ENCODE assay signal across 13 cellular contexts in genomic region chr7:13628231-13629001, GRCh38.
DNase-seq lines count a peak whose midpoint lies in the region; TF ChIP-seq lines count a peak whose summit lies in the region.
"Had no signal": no experiment of that assay in that cellular context is flagged by ENCODE, and none has a peak within 500 bp of the region (broad histone marks: within the 10 kb centered on the region; RNA-seq: fewer than 3 reads in every experiment).

No MANE protein-coding gene starts in this region.

- H3K9me3 Mint-ChIP-seq in endothelial cell (ENCODE audit: unreplicated experiment) = no peaks in the 10 kb centered on the region

- no peak overlapping the region for H3K27ac Mint-ChIP-seq in endothelial cell (ENCODE audit: unreplicated experiment)

- no peaks in the 10 kb centered on the region for H3K79me1 ChIP-seq in trophoblast cell (ENCODE audit: low read length)

- no peak overlapping the region for H3K14ac ChIP-seq in trophoblast cell (ENCODE audit: low read length)

- no peak overlapping the region for H2BK12ac ChIP-seq in trophoblast cell (ENCODE audit: low read length)

- peaks cover 2% of the 10 kb centered on the region for H3K27me3 Mint-ChIP-seq in endothelial cell (ENCODE audit: unreplicated experiment)

- H2BK120ac ChIP-seq in trophoblast cell (ENCODE audit: insufficient read depth, low read length, poor library complexity) = no peak overlapping the region

- no peaks in the 10 kb centered on the region for H3K4me1 Mint-ChIP-seq in endothelial cell (ENCODE audit: unreplicated experiment)

- H4K12ac ChIP-seq in trophoblast cell (ENCODE audit: low read depth, low read length) = no peak overlapping the region

- no peak overlapping the region for H3K4me3 ChIP-seq in choroid plexus epithelial cell (ENCODE audit: low read depth, low read length)
- H3K4me3 ChIP-seq in trophoblast cell (ENCODE audit: low read depth, low read length) = no peak overlapping the region
- H3K4me3 ChIP-seq: GM12878, thoracic aorta had no signal

- H3K18ac ChIP-seq in trophoblast cell (ENCODE audit: low read length) = no peak overlapping the region

- no peak for TF ChIP-seq CTCF in choroid plexus epithelial cell (conservative IDR thresholded peaks at IDR 0.05; ENCODE audit: low read depth, low read length)
- no peak for TF ChIP-seq CTCF in endothelial cell (IDR thresholded peaks at IDR 0.05; ENCODE audit: unreplicated experiment)

- H4K8ac ChIP-seq in trophoblast cell (ENCODE audit: low read depth, low read length) = no peak overlapping the region

- no peak overlapping the region for H4K91ac ChIP-seq in trophoblast cell (ENCODE audit: low read depth, low read length)

- H2AFZ ChIP-seq in trophoblast cell (ENCODE audit: insufficient read depth, low read length, poor library complexity) = no peak overlapping the region

- no peaks in the 10 kb centered on the region for H3K4me1 ChIP-seq in trophoblast cell (ENCODE audit: control insufficient read depth in 1 of 2, insufficient read depth in 2 of 2, low read length in 2 of 2)

- no peaks in the 10 kb centered on the region for H3K36me3 ChIP-seq in trophoblast cell (ENCODE audit: control insufficient read depth in 1 of 2, insufficient read depth in 2 of 2, low read length in 2 of 2)
- H3K36me3 ChIP-seq: thoracic aorta had no signal

- H3K9ac ChIP-seq in trophoblast cell (ENCODE audit: low read length) = no peak overlapping the region

- no peaks in the 10 kb centered on the region for H3K27me3 ChIP-seq in trophoblast cell (ENCODE audit: insufficient read depth, low read length)

- no peaks in the 10 kb centered on the region for H3K9me3 ChIP-seq in trophoblast cell (ENCODE audit: insufficient read depth, low read depth, low read length)
- H3K9me3 ChIP-seq: thoracic aorta had no signal

- H3K4me2 ChIP-seq in trophoblast cell (ENCODE audit: low read length) = no peak overlapping the region

- H3K23ac ChIP-seq in trophoblast cell (ENCODE audit: low read length) = no peak overlapping the region

- no peaks in the 10 kb centered on the region for H3K79me2 ChIP-seq in trophoblast cell (ENCODE audit: control insufficient read depth, insufficient read depth, low read length, poor library complexity)

- DNase-seq in NCI-H2029 (lab: John Stamatoyannopoulos, UW) (peak; percentile 1), NCI-H2029 treated with DMSO at 0.1 percent for 48 hours (lab: John Stamatoyannopoulos, UW) (no peak), NCI-H226 (peak; percentile 60), choroid plexus epithelial cell (ENCODE audit: low read depth) (peak; percentile 67), trophoblast cell (peak; percentile 22 to 73), endothelial cell (ENCODE audit: low spot score) (no peak), SK-N-DZ (ENCODE audit: low spot score) (no peak)
- DNase-seq in stimulated activated CD4-positive, alpha-beta T cell treated with anti-CD3 and anti-CD28 coated beads, Interleukin-2, amount 100 ng/mL, for 24 hours = no peak
- DNase-seq: NCI-H1105 treated with DMSO at 0.1 percent for 48 hours, posterior cingulate gyrus, Right ventricle myocardium superior had no signal

- H2AK5ac ChIP-seq in trophoblast cell (ENCODE audit: low read length) = no peak overlapping the region

- no peak overlapping the region for H3K4ac ChIP-seq in trophoblast cell (ENCODE audit: low read depth, low read length)

- no peak overlapping the region for H3K4me3 Mint-ChIP-seq in endothelial cell (ENCODE audit: unreplicated experiment)

- no peak overlapping the region for H3K27ac ChIP-seq in trophoblast cell (ENCODE audit: low read depth, low read length)
- H3K27ac ChIP-seq: thoracic aorta had no signal

- no CpG with 5 or more reads among the region's 6 CpGs for WGBS in trophoblast cell (ENCODE audit: extremely low coverage, insufficient coverage, insufficient read length)

- no peak overlapping the region for H2BK5ac ChIP-seq in trophoblast cell (ENCODE audit: low read depth, low read length, poor library complexity)

- no peaks in the 10 kb centered on the region for H3K36me3 Mint-ChIP-seq in endothelial cell (ENCODE audit: low read depth, unreplicated experiment)

Comparison
In these comparisons a context has a peak if more than half of its experiments do, and no peak if none do; other contexts are left out.
1. DNase-seq: peak in NCI-H2029 (single experiment), NCI-H226 (single experiment), choroid plexus epithelial cell (single experiment) and trophoblast cell (2 of 2); none in NCI-H2029 treated with DMSO at 0.1 percent for 48 hours (single experiment), endothelial cell (single experiment), SK-N-DZ (single experiment) and stimulated activated CD4-positive, alpha-beta T cell treated with anti-CD3 and anti-CD28 coated beads, Interleukin-2, amount 100 ng/mL, for 24 hours (0 of 2).